In the genomic region with DNA sequence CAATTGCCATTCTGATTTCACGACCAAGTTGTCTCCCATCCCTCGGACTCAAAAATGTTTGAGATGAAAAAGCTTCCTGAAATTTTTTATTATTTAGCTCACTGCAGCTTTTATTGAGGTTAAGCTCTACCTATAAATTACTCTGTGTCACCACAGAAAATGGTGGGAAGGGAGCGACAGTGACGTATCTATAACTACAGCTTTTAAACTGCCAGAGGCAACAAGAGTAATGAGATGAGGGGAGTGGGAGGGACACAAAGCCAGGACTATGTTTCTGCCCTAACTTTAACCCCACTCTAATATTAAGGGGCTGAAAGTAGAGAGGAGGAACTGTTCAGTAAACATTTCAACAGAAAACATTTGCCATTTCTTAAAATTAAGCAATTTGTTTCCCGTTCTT, we compare ENCODE assay signal across 15 cellular contexts.
"Had no signal": no experiment of that assay in that cellular context is flagged by ENCODE, and none has a peak within 500 bp of the region (broad histone marks: within the 10 kb centered on the region; RNA-seq: fewer than 3 reads in every experiment).

No MANE protein-coding gene starts in this region.

- H3K27me3 Mint-ChIP-seq: activated naive CD8-positive, alpha-beta T cell; dendritic cell treated with granulocyte-macrophage colony-stimulating factor and Interleukin-4, amounts not matched to agents 40 ng/mL and 50 ng/mL, for 4 days; stimulated activated memory B cell treated with anti-CD40 and anti-IgM and Interleukin-4, amounts not matched to agents 10 μg/mL and 1 μg/mL and 100 μg/mL, for 72 hours had no signal

- H3K27ac ChIP-seq: brain microvascular endothelial cell, prostate gland, right lobe of liver, spleen, transverse colon had no signal

- H3K36me3 ChIP-seq: prostate gland, right lobe of liver had no signal

- DNase-seq: activated CD4-positive, alpha-beta T cell treated with anti-CD3 and anti-CD28 coated beads, Interleukin-2, amount 50 U/mL, for 1 hour; activated CD4-positive, CD25-positive, alpha-beta regulatory T cell; activated effector memory CD4-positive, alpha-beta T cell treated with Interleukin-2 at 50 U/mL for 16 hours; brain microvascular endothelial cell; kidney; midbrain; occipital lobe; right lobe of liver; spleen; stimulated activated CD4-positive, alpha-beta T cell treated with anti-CD3 and anti-CD28 coated beads, Interleukin-1b, Interleukin-23, amount 100 ng/mL, for 48 hours; transverse colon had no signal

- H3K4me3 Mint-ChIP-seq: activated naive CD8-positive, alpha-beta T cell; dendritic cell treated with granulocyte-macrophage colony-stimulating factor and Interleukin-4, amounts not matched to agents 40 ng/mL and 50 ng/mL, for 4 days; stimulated activated memory B cell treated with anti-CD40 and anti-IgM and Interleukin-4, amounts not matched to agents 10 μg/mL and 1 μg/mL and 100 μg/mL, for 72 hours had no signal

- H3K9me3 ChIP-seq: prostate gland, right lobe of liver, spleen, transverse colon had no signal

- H3K4me1 ChIP-seq: prostate gland had no signal

- H3K9me3 Mint-ChIP-seq: dendritic cell treated with granulocyte-macrophage colony-stimulating factor and Interleukin-4, amounts not matched to agents 40 ng/mL and 50 ng/mL, for 4 days; stimulated activated memory B cell treated with anti-CD40 and anti-IgM and Interleukin-4, amounts not matched to agents 10 μg/mL and 1 μg/mL and 100 μg/mL, for 72 hours had no signal

- H3K27ac Mint-ChIP-seq: dendritic cell treated with granulocyte-macrophage colony-stimulating factor and Interleukin-4, amounts not matched to agents 40 ng/mL and 50 ng/mL, for 4 days; stimulated activated memory B cell treated with anti-CD40 and anti-IgM and Interleukin-4, amounts not matched to agents 10 μg/mL and 1 μg/mL and 100 μg/mL, for 72 hours had no signal

- H3K27me3 ChIP-seq: brain microvascular endothelial cell, right lobe of liver, spleen, transverse colon had no signal

- H3K4me3 ChIP-seq: prostate gland, right lobe of liver, spleen, transverse colon had no signal

- ATAC-seq: right lobe of liver; stimulated activated memory B cell treated with anti-CD40 and anti-IgM and Interleukin-4, amounts not matched to agents 10 μg/mL and 1 μg/mL and 100 μg/mL, for 72 hours had no signal
